38 cellular contexts compared by ENCODE assay signal in genomic region chr15:79316864-79317263, GRCh38. TPM values are rescaled to one million over a fixed set of nuclear protein-coding genes. Genes with fewer than 3 reads are reported as not detected.
"Had no signal": no experiment of that assay in that cellular context is flagged by ENCODE, and none has a peak within 500 bp of the region (broad histone marks: within the 10 kb centered on the region; RNA-seq: fewer than 3 reads in every experiment).

No MANE protein-coding gene starts in this region.

- H3K27me3 ChIP-seq: adrenal gland, body of pancreas, cardiac muscle cell, colonic mucosa, dorsolateral prefrontal cortex, gastroesophageal sphincter, hepatocyte, pancreas, sigmoid colon, stomach, tibial artery had no signal

- ATAC-seq: activated CD8-positive, alpha-beta memory T cell treated with anti-CD3 and anti-CD28 coated beads, Interleukin-2, amount 10 ng/mL, durations not matched to agents 7 days and 5 days; activated CD8-positive, alpha-beta T cell treated with anti-CD3 and anti-CD28 coated beads, Interleukin-2, amount 10 ng/mL, durations not matched to agents 7 days and 5 days; activated naive CD4-positive, alpha-beta T cell treated with anti-CD3 and anti-CD28 coated beads, Interleukin-2, amount 50 U/mL, for 72 hours; body of pancreas; gastroesophageal sphincter; pancreas; stimulated activated memory B cell treated with anti-CD40 and anti-IgM and Interleukin-4, amounts not matched to agents 10 μg/mL and 1 μg/mL and 100 μg/mL, for 72 hours; WTC11 had no signal

- H3K27ac Mint-ChIP-seq: activated CD8-positive, alpha-beta memory T cell treated with anti-CD3 and anti-CD28 coated beads, Interleukin-2, amount 10 ng/mL, durations not matched to agents 7 days and 5 days; activated CD8-positive, alpha-beta T cell treated with anti-CD3 and anti-CD28 coated beads, Interleukin-2, amount 10 ng/mL, durations not matched to agents 7 days and 5 days; activated naive CD4-positive, alpha-beta T cell treated with anti-CD3 and anti-CD28 coated beads, Interleukin-2, amount 50 U/mL, for 72 hours; nephron; stimulated activated memory B cell treated with anti-CD40 and anti-IgM and Interleukin-4, amounts not matched to agents 10 μg/mL and 1 μg/mL and 100 μg/mL, for 72 hours; T-helper 1 cell treated with Interleukin-12 subunit alpha and Interleukin-12 subunit beta and Interleukin-4 antibody, amounts not matched to agents 30 μg/mL and 1 μg/mL, for 36 hours; WTC11 had no signal

- H3K4me2 ChIP-seq: hepatocyte, smooth muscle cell had no signal

- H3K4me3 ChIP-seq: adrenal gland, body of pancreas, cardiac muscle cell, colonic mucosa, dorsolateral prefrontal cortex, gastroesophageal sphincter, hepatocyte, left ventricle myocardium inferior, lung, pancreas, prostate gland, sigmoid colon, smooth muscle cell, stomach, tibial artery had no signal

- DNase-seq: activated CD4-positive, alpha-beta T cell treated with anti-CD3 and anti-CD28 coated beads for 1 hour; activated CD8-positive, alpha-beta memory T cell treated with anti-CD3 and anti-CD28 coated beads, Interleukin-2, amount 10 ng/mL, durations not matched to agents 7 days and 5 days; activated CD8-positive, alpha-beta T cell treated with anti-CD3 and anti-CD28 coated beads, Interleukin-2, amount 10 ng/mL, durations not matched to agents 7 days and 5 days; activated naive CD4-positive, alpha-beta T cell; activated T-cell treated with anti-CD3 and anti-CD28 coated beads, Interleukin-2, amount 50 U/mL, for 48 hours; adrenal gland; aorta; body of pancreas; cerebellar nuclear complex; colonic mucosa; dorsolateral prefrontal cortex; effector memory CD4-positive, alpha-beta T cell; erythroblast; islet precursor cell; left ventricle myocardium inferior; pancreas; retina; sigmoid colon; stimulated activated CD4-positive, alpha-beta T cell treated with anti-CD3 and anti-CD28 coated beads, Interleukin-1b, Interleukin-23, amount 100 ng/mL, for 48 hours; stimulated activated CD4-positive, alpha-beta T cell treated with anti-CD3 and anti-CD28 coated beads, Interleukin-4, amount 100 ng/mL, for 4 hours; stimulated activated CD8-positive, alpha-beta memory T cell treated with anti-CD3 and anti-CD28 coated beads, Interleukin-4, amount 100 ng/mL, for 48 hours; stomach; tibial artery had no signal

- H3K9me3 ChIP-seq: adrenal gland, body of pancreas, colonic mucosa, gastroesophageal sphincter, pancreas, prostate gland, sigmoid colon, stomach, tibial artery had no signal

- H2AFZ ChIP-seq: hepatocyte had no signal

- H3K27me3 Mint-ChIP-seq: activated CD8-positive, alpha-beta memory T cell treated with anti-CD3 and anti-CD28 coated beads, Interleukin-2, amount 10 ng/mL, durations not matched to agents 7 days and 5 days; stimulated activated memory B cell treated with anti-CD40 and anti-IgM and Interleukin-4, amounts not matched to agents 10 μg/mL and 1 μg/mL and 100 μg/mL, for 72 hours had no signal

- H3K4me1 ChIP-seq: prostate gland had no signal

- H3K27ac ChIP-seq: adrenal gland, cardiac muscle cell, colonic mucosa, gastroesophageal sphincter, hepatocyte, left ventricle myocardium inferior, pancreas, prostate gland, sigmoid colon, stomach, tibial artery had no signal

- H3K4me3 Mint-ChIP-seq: activated CD8-positive, alpha-beta memory T cell treated with anti-CD3 and anti-CD28 coated beads, Interleukin-2, amount 10 ng/mL, durations not matched to agents 7 days and 5 days; activated CD8-positive, alpha-beta T cell treated with anti-CD3 and anti-CD28 coated beads, Interleukin-2, amount 10 ng/mL, durations not matched to agents 7 days and 5 days; nephron; stimulated activated memory B cell treated with anti-CD40 and anti-IgM and Interleukin-4, amounts not matched to agents 10 μg/mL and 1 μg/mL and 100 μg/mL, for 72 hours; T-helper 1 cell treated with Interleukin-12 subunit alpha and Interleukin-12 subunit beta and Interleukin-4 antibody, amounts not matched to agents 30 μg/mL and 1 μg/mL, for 36 hours; WTC11 had no signal

- H3K36me3 ChIP-seq: prostate gland had no signal

- H3K9me3 Mint-ChIP-seq: activated naive CD4-positive, alpha-beta T cell treated with anti-CD3 and anti-CD28 coated beads, Interleukin-2, amount 50 U/mL, for 72 hours; stimulated activated memory B cell treated with anti-CD40 and anti-IgM and Interleukin-4, amounts not matched to agents 10 μg/mL and 1 μg/mL and 100 μg/mL, for 72 hours; T-helper 1 cell treated with Interleukin-12 subunit alpha and Interleukin-12 subunit beta and Interleukin-4 antibody, amounts not matched to agents 30 μg/mL and 1 μg/mL, for 36 hours had no signal

RNA-seq across cellular contexts. Expression of gene ANKRD34C, which starts 34.3 kb away (rescaled TPM):
- total RNA-seq: activated CD8-positive, alpha-beta memory T cell treated with anti-CD3 and anti-CD28 coated beads, Interleukin-2, amount 10 ng/mL, durations not matched to agents 7 days and 5 days; activated CD8-positive, alpha-beta T cell treated with anti-CD3 and anti-CD28 coated beads, Interleukin-2, amount 10 ng/mL, durations not matched to agents 7 days and 5 days; activated naive CD4-positive, alpha-beta T cell treated with anti-CD3 and anti-CD28 coated beads, Interleukin-2, amount 50 U/mL, for 72 hours; cardiac muscle cell; colonic mucosa; fibroblast of lung; fibroblast of villous mesenchyme; gastroesophageal sphincter; hepatocyte; mucosa of gallbladder; prostate gland; smooth muscle cell; stomach; ureter; WTC11 had no signal
- polyA plus RNA-seq: aorta, cardiac muscle cell, fibroblast of lung, hepatocyte, sigmoid colon, smooth muscle cell, stomach had no signal
